1 cellular context compared by ENCODE assay signal in the genomic region with DNA sequence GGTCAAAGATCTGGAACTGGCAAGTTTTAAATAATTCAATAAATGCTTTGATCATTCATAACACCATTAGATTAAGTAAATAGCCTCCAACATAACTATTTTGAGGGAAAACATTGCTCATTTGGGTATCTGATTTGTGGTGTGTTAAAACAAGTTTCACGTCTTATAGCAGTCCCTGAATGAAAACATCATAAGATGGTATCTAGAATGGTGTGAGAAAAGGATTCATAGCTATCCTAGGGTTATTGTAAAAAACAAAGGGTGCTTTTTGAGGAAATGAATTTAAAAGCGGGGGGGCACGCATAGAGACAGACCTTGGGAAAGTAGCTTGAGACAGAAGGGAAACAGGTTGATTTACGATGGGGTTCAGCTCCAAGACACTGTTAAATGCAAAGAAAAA.
TF ChIP-seq lines count a peak whose summit lies in the region.

No MANE protein-coding gene starts in this region.

TF ChIP-seq in GM12878, 131 proteins besides CTCF, POLR2A, EP300 and RAD21:
- TF ChIP-seq RUNX3 (IDR thresholded peaks at IDR 0.05; ENCODE audit: low read length) (peak; percentile 18; the same call in 1 of the 2 replicates), ATF2 (IDR thresholded peaks at IDR 0.05; ENCODE audit: low read length) (peak; percentile 45; the same call in 1 of the 2 replicates), CBX3 (IDR thresholded peaks at IDR 0.05; ENCODE audit: borderline replicate concordance, low read depth) (no peak)
